In genomic region chr11:535519-536454, GRCh38 we compare ENCODE assay signal across 8 cellular contexts. TPM values are rescaled to one million over a fixed set of nuclear protein-coding genes. Genes with fewer than 3 reads are reported as not detected.
DNase-seq lines count a peak whose midpoint lies in the region; ATAC-seq and TF ChIP-seq lines count a peak whose summit lies in the region.

HRAS (minus strand) TSS chr11:535576.

- H3K9ac ChIP-seq in adipocyte (ENCODE audit: low read length), result peak within 1 kb of the TSS; percentile 88

- H3K9me3 Mint-ChIP-seq in type B pancreatic cell, result no peaks in the 10 kb centered on the region

- no peaks in the 10 kb centered on the region for H3K27me3 ChIP-seq in adipocyte (replicated peaks; ENCODE audit: control insufficient read depth, insufficient read depth, low read length)

- no peaks in the 10 kb centered on the region for H3K9me3 ChIP-seq in adipocyte (ENCODE audit: control insufficient read depth, low read length)

- DNase-seq in GM12864 (ENCODE audit: low read depth) (peak; percentile 78), NCI-H1417 treated with DMSO at 0.1 percent for 48 hours (lab: John Stamatoyannopoulos, UW) (peak; percentile 70), T follicular helper cell (ENCODE audit: low read depth) (peak; percentile 94), adipocyte (ENCODE audit: low read depth) (peak; percentile 98), cardiac septum (ENCODE audit: low spot score) (peak; percentile 97), posterior cingulate gyrus (peak; percentile 87 to 100 (median 96)), type B pancreatic cell (ENCODE audit: extremely low spot score, unreplicated experiment) (peak; percentile 98)

- H3K4me3 ChIP-seq in GM12864 (ENCODE audit: low read depth, low read length), result peak within 1 kb of the TSS; percentile 94
- H3K4me3 ChIP-seq in adipocyte (ENCODE audit: low read length), result peak within 1 kb of the TSS; percentile 87

- peaks cover 18% of the 10 kb centered on the region for H3K4me1 ChIP-seq in adipocyte (ENCODE audit: control insufficient read depth, insufficient read depth, low read length)

- peak within 1 kb of the TSS; percentile 93 for H3K4me3 Mint-ChIP-seq in type B pancreatic cell

- H3K27me3 Mint-ChIP-seq in type B pancreatic cell, result peaks cover 18% of the 10 kb centered on the region

- intact Hi-C loops in cardiac septum (cut with DNase I), result loop anchor here (1.0 kb wide), 1 partner anchor 41 kb away; the partner anchor contains the start of gene PHRF1
- intact Hi-C loops in posterior cingulate gyrus (cut with DNase I), result no loop called here

- H3K36me3 ChIP-seq in adipocyte (ENCODE audit: control insufficient read depth, insufficient read depth, low read length, severe bottlenecking), result peaks cover 12% of the 10 kb centered on the region

- peak within 1 kb of the TSS; percentile 86 for H3K27ac Mint-ChIP-seq in type B pancreatic cell

- TF ChIP-seq CTCF in GM12864 (IDR thresholded peaks at IDR 0.05; ENCODE audit: low read depth, low read length, missing control alignments) (peak; percentile 0), type B pancreatic cell (conservative IDR thresholded peaks at IDR 0.05) (no peak)

- peak; percentile 74 for ATAC-seq in HG02759 (IDR thresholded peaks at IDR 0.05; ENCODE audit: unreplicated experiment)

- H3K36me3 Mint-ChIP-seq in type B pancreatic cell, result no peaks in the 10 kb centered on the region

- H3K4me1 Mint-ChIP-seq in type B pancreatic cell (ENCODE audit: unreplicated experiment), result no peaks in the 10 kb centered on the region

RNA-seq across cellular contexts. Expression of gene HRAS, which starts in this region (rescaled TPM):
- 75.9 TPM for total RNA-seq in cardiac septum
- 54.6 and 63.1 TPM in 2 replicates for total RNA-seq in type B pancreatic cell (ENCODE audit: low replicate concordance)

Comparison
In these comparisons a context has a peak if more than half of its experiments do, and no peak if none do; other contexts are left out.
1. Peak in every context shown above with its lines: DNase-seq, ATAC-seq and H3K4me3 ChIP-seq.